In genomic region chr5:10323588-10324488, GRCh38 we compare ENCODE assay signal across 2 cellular contexts.
TF ChIP-seq lines count a peak whose summit lies in the region.

No MANE protein-coding gene starts in this region.

TF ChIP-seq in A549, 52 proteins besides CTCF, POLR2A, EP300 and RAD21:
- TF ChIP-seq ZC3H11A (IDR thresholded peaks at IDR 0.05): no peak
- no peak for TF ChIP-seq ELK1 (IDR thresholded peaks at IDR 0.05; ENCODE audit: low read depth, low read length)
- TF ChIP-seq MAFK (IDR thresholded peaks at IDR 0.05; ENCODE audit: partially characterized antibody): peak; percentile 60
- TF ChIP-seq, protein P1, sequence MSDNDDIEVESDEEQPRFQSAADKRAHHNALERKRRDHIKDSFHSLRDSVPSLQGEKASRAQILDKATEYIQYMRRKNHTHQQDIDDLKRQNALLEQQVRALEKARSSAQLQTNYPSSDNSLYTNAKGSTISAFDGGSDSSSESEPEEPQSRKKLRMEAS (IDR thresholded peaks at IDR 0.05): no peak

TF ChIP-seq in HepG2, 621 proteins besides CTCF, POLR2A, EP300 and RAD21:
- TF ChIP-seq EZH2 (conservative IDR thresholded peaks at IDR 0.05; ENCODE audit: low read depth, low read length) (no peak), ZNF292 (CRISPR knock-in tag; IDR thresholded peaks at IDR 0.05; ENCODE audit: borderline replicate concordance, low read depth) (no peak), ZNF850 (CRISPR knock-in tag; conservative IDR thresholded peaks at IDR 0.05) (no peak), MTA1 (CRISPR knock-in tag; IDR thresholded peaks at IDR 0.05; ENCODE audit: borderline replicate concordance) (no peak), MAFK (conservative IDR thresholded peaks at IDR 0.05 in 1 of 2, IDR thresholded peaks at IDR 0.05 in 1 of 2; ENCODE audit: low read length in 2 of 2) (peak; percentile 89 to 92), ZFP36L1 (CRISPR knock-in tag; IDR thresholded peaks at IDR 0.05) (no peak), ZNF225 (CRISPR knock-in tag; IDR thresholded peaks at IDR 0.05) (no peak), FOXP1 (IDR thresholded peaks at IDR 0.05) (no peak), FOXP1 (CRISPR knock-in tag; IDR thresholded peaks at IDR 0.05) (peak; percentile 19; the same call in 1 of the 2 replicates), SOX13 (IDR thresholded peaks at IDR 0.05) (no peak), SOX13 (CRISPR knock-in tag; conservative IDR thresholded peaks at IDR 0.05 in 1 of 2, IDR thresholded peaks at IDR 0.05 in 1 of 2) (peak in 1 of 2 experiments; percentile 18; a peak in 1 of 4 replicates), ZNF770 (CRISPR knock-in tag; IDR thresholded peaks at IDR 0.05) (no peak), SOX6 (IDR thresholded peaks at IDR 0.05) (no peak), SOX6 (CRISPR knock-in tag; IDR thresholded peaks at IDR 0.05) (peak; percentile 28; the same call in 1 of the 2 replicates), ZFAT (CRISPR knock-in tag; conservative IDR thresholded peaks at IDR 0.05) (no peak), ATAD3A (CRISPR knock-in tag; IDR thresholded peaks at IDR 0.05) (no peak), TCF7 (IDR thresholded peaks at IDR 0.05; ENCODE audit: low read depth) (no peak), MAFF (IDR thresholded peaks at IDR 0.05; ENCODE audit: low read depth, low read length) (peak; percentile 90), ZBTB42 (CRISPR knock-in tag; IDR thresholded peaks at IDR 0.05) (no peak), KMT2A (CRISPR knock-in tag; IDR thresholded peaks at IDR 0.05) (no peak), IKZF4 (CRISPR knock-in tag; IDR thresholded peaks at IDR 0.05; ENCODE audit: borderline replicate concordance, low read depth, not compliant biosample characterization) (no peak), ISL2 (CRISPR knock-in tag; IDR thresholded peaks at IDR 0.05) (no peak), LBX2 (CRISPR knock-in tag; IDR thresholded peaks at IDR 0.05; ENCODE audit: borderline replicate concordance) (no peak), ZNF546 (CRISPR knock-in tag; conservative IDR thresholded peaks at IDR 0.05) (no peak)
- TF ChIP-seq, protein P1 (IDR thresholded peaks at IDR 0.05): no peak
- TF ChIP-seq, protein P2, sequence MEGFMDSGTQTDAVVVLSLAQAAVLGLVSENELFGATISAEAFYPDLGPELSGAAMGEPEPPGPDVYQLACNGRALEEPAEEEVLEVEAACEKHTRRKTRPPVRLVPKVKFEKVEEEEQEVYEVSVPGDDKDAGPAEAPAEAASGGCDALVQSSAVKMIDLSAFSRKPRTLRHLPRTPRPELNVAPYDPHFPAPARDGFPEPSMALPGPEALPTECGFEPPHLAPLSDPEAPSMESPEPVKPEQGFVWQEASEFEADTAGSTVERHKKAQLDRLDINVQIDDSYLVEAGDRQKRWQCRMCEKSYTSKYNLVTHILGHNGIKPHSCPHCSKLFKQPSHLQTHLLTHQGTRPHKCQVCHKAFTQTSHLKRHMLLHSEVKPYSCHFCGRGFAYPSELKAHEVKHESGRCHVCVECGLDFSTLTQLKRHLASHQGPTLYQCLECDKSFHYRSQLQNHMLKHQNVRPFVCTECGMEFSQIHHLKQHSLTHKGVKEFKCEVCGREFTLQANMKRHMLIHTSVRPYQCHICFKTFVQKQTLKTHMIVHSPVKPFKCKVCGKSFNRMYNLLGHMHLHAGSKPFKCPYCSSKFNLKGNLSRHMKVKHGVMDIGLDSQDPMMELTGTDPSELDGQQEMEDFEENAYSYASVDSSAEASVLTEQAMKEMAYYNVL (CRISPR knock-in tag; IDR thresholded peaks at IDR 0.05; ENCODE audit: borderline replicate concordance): no peak
- TF ChIP-seq, protein P3, sequence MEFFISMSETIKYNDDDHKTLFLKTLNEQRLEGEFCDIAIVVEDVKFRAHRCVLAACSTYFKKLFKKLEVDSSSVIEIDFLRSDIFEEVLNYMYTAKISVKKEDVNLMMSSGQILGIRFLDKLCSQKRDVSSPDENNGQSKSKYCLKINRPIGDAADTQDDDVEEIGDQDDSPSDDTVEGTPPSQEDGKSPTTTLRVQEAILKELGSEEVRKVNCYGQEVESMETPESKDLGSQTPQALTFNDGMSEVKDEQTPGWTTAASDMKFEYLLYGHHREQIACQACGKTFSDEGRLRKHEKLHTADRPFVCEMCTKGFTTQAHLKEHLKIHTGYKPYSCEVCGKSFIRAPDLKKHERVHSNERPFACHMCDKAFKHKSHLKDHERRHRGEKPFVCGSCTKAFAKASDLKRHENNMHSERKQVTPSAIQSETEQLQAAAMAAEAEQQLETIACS (CRISPR knock-in tag; IDR thresholded peaks at IDR 0.05): no peak
